ENCODE assay signal across 19 cellular contexts in genomic region chr1:203271962-203272632, GRCh38. TPM values are rescaled to one million over a fixed set of nuclear protein-coding genes. Genes with fewer than 3 reads are reported as not detected.
DNase-seq lines count a peak whose midpoint lies in the region; ATAC-seq and TF ChIP-seq lines count a peak whose summit lies in the region.
"Had no signal": no experiment of that assay in that cellular context is flagged by ENCODE, and none has a peak within 500 bp of the region (broad histone marks: within the 10 kb centered on the region; RNA-seq: fewer than 3 reads in every experiment).

No MANE protein-coding gene starts in this region.

- H3K4me3 ChIP-seq in WERI-Rb-1 (ENCODE audit: low read depth, low read length): no peak overlapping the region
- H3K4me3 ChIP-seq in neutrophil (ENCODE audit: low read depth in 1 of 2, low read length in 1 of 2): no peak overlapping the region
- H3K4me3 ChIP-seq in aorta (ENCODE audit: low read length in 2 of 2): no peak overlapping the region
- H3K4me3 ChIP-seq in prostate gland: no peak overlapping the region
- H3K4me3 ChIP-seq: mucosa of descending colon had no signal

- H3K14ac ChIP-seq in H9 (ENCODE audit: insufficient read depth, low read length): no peak overlapping the region

- H4K5ac ChIP-seq in H9 (ENCODE audit: insufficient read length, low read depth, low read length): no peak overlapping the region

- H3K27me3 ChIP-seq in H9 (ENCODE audit: insufficient read depth, low read length): peaks cover 2% of the 10 kb centered on the region; the same call in 1 of the 2 replicates
- H3K27me3 ChIP-seq in WERI-Rb-1 (ENCODE audit: insufficient read depth, low read depth, severe bottlenecking): no peaks in the 10 kb centered on the region
- no peaks in the 10 kb centered on the region for H3K27me3 ChIP-seq in neutrophil
- H3K27me3 ChIP-seq in aorta (ENCODE audit: control insufficient read depth in 1 of 2, insufficient read depth in 2 of 2, low read length in 1 of 2): no peaks in the 10 kb centered on the region
- no peaks in the 10 kb centered on the region for H3K27me3 ChIP-seq in prostate gland (replicated peaks; ENCODE audit: insufficient read depth)
- H3K27me3 ChIP-seq: pancreas had no signal

- H3K4me3 Mint-ChIP-seq in H9: no peak overlapping the region

- H3K79me1 ChIP-seq in H9 (ENCODE audit: insufficient read depth, low read depth, low read length, poor library complexity, severe bottlenecking): no peaks in the 10 kb centered on the region

- no peak overlapping the region for H2BK12ac ChIP-seq in H9 (ENCODE audit: insufficient read length, low read depth, low read length)

- H2BK15ac ChIP-seq in H9 (ENCODE audit: low read depth, low read length): no peak overlapping the region

- H3K23me2 ChIP-seq in H9 (ENCODE audit: insufficient read length, low read depth, low read length, poor library complexity, severe bottlenecking): peaks cover 10% of the 10 kb centered on the region

- H3K23ac ChIP-seq in H9 (ENCODE audit: insufficient read length, low read depth, low read length): no peak overlapping the region

- no peaks in the 10 kb centered on the region for H4K20me1 ChIP-seq in H9 (ENCODE audit: control insufficient read depth, insufficient read depth, insufficient read length)

- H4K91ac ChIP-seq in H9 (ENCODE audit: insufficient read length, low read depth, low read length): no peak overlapping the region

- H3K36me3 ChIP-seq in WERI-Rb-1 (no peaks in the 10 kb centered on the region), neutrophil (no peaks in the 10 kb centered on the region), aorta (ENCODE audit: control insufficient read depth in 1 of 2, insufficient read depth in 2 of 2, low read length in 1 of 2) (no peaks in the 10 kb centered on the region), prostate gland (no peaks in the 10 kb centered on the region)
- H3K36me3 ChIP-seq: pancreas had no signal

- intact Hi-C loops in aorta (cut with DNase I) (loop anchor here (1.0 to 5.0 kb wide), 6 partner anchors 35 to 215 kb away; partner anchors contain the start of gene BTG2 (in 1 of the 2)), prostate gland (cut with DNase I) (loop anchor here (2.0 to 5.0 kb wide), 6 partner anchors 35 to 235 kb away; no protein-coding TSS in a partner anchor)

- H2AK5ac ChIP-seq in H9 (ENCODE audit: insufficient read length, low read length): no peak overlapping the region

- no peak overlapping the region for H2AFZ ChIP-seq in H9 (ENCODE audit: low read length)

- H3K36me3 Mint-ChIP-seq in H9 (ENCODE audit: insufficient read depth in 1 of 3, low read depth in 3 of 3): no peaks in the 10 kb centered on the region

- H3K27ac ChIP-seq in H9 (ENCODE audit: insufficient read length, low read depth, low read length) (no peak overlapping the region), WERI-Rb-1 (peak overlapping the region; percentile 30), neutrophil (peak overlapping the region; percentile 98), aorta (ENCODE audit: low read depth in 1 of 2, low read length in 2 of 2) (no peak overlapping the region), prostate gland (peak overlapping the region in 1 of 2 donors; percentile 29)

- H3K9me3 Mint-ChIP-seq in H9: no peaks in the 10 kb centered on the region; a peak in 2 of 5 replicates
- H3K9me3 Mint-ChIP-seq: activated B cell treated with CpG ODN at 0.5 μM for 24 hours had no signal

- DNase-seq in AG08396 (ENCODE audit: low spot score): peak; percentile 2
- DNase-seq in H9: peak; percentile 28
- peak; percentile 74 for DNase-seq in WERI-Rb-1
- DNase-seq in aorta: no peak
- no peak for DNase-seq in prostate gland (ENCODE audit: low spot score)
- DNase-seq: activated B cell treated with CpG ODN at 0.5 μM for 24 hours; activated CD8-positive, alpha-beta memory T cell treated with anti-CD3 and anti-CD28 coated beads, Interleukin-2, amount 50 U/mL, for 4 hours; dermis blood vessel endothelial cell; NCI-H2029; stimulated activated naive CD8-positive, alpha-beta T cell treated with anti-CD3 and anti-CD28 coated beads, Interleukin-15, Interleukin-2, amounts not matched to agents 100 U/mL and 50 U/mL, for 24 hours had no signal

- no CpG with 5 or more reads among the region's 6 CpGs for WGBS in H9 (ENCODE audit: extremely low coverage, insufficient read length, low lambda C conversion rate)
- 72% methylated on average over 6 of the region's 6 CpGs for WGBS in aorta, 2 donors
- WGBS in prostate gland: 48% methylated on average over 6 of the region's 6 CpGs

- ATAC-seq in HG03175 (IDR thresholded peaks at IDR 0.05; ENCODE audit: unreplicated experiment): no peak
- no peak for ATAC-seq in aorta (ENCODE audit: low FRiP score)
- ATAC-seq in HG03045 (IDR thresholded peaks at IDR 0.05; ENCODE audit: unreplicated experiment): no peak

- no peak overlapping the region for H2BK120ac ChIP-seq in H9 (ENCODE audit: low read depth, low read length, poor library complexity, severe bottlenecking)

- H3K9me3 ChIP-seq in H9 (ENCODE audit: control insufficient read depth, low read depth, low read length) (no peaks in the 10 kb centered on the region), WERI-Rb-1 (ENCODE audit: severe bottlenecking) (no peaks in the 10 kb centered on the region), neutrophil (no peaks in the 10 kb centered on the region), aorta (ENCODE audit: control insufficient read depth, low read length) (no peaks in the 10 kb centered on the region), prostate gland (no peaks in the 10 kb centered on the region)
- H3K9me3 ChIP-seq: mucosa of descending colon, pancreas had no signal

- H3K56ac ChIP-seq in H9 (ENCODE audit: insufficient read length, low read depth, low read length): no peak overlapping the region

- no peak overlapping the region for H3K4me2 ChIP-seq in H9 (ENCODE audit: insufficient read depth, insufficient read length, low read length)

- H2BK20ac ChIP-seq in H9 (ENCODE audit: low read depth, low read length, poor library complexity, severe bottlenecking): no peak overlapping the region

- no peak overlapping the region for H4K8ac ChIP-seq in H9 (replicated peaks; ENCODE audit: insufficient read length, low read depth, low read length)

- no peak overlapping the region for H3K27ac Mint-ChIP-seq in H9

- H3T11ph ChIP-seq in H9 (ENCODE audit: low read length): no peak overlapping the region

- TF ChIP-seq CTCF in H9 (conservative IDR thresholded peaks at IDR 0.05): no peak
- TF ChIP-seq CTCF in WERI-Rb-1 (IDR thresholded peaks at IDR 0.05; ENCODE audit: low read depth, low read length): no peak
- TF ChIP-seq CTCF in neutrophil (IDR thresholded peaks at IDR 0.05): no peak
- no peak for TF ChIP-seq CTCF in prostate gland (IDR thresholded peaks at IDR 0.05)

- H2BK5ac ChIP-seq in H9 (ENCODE audit: insufficient read length, low read length): no peak overlapping the region

- no peak overlapping the region for H3K9ac ChIP-seq in H9 (ENCODE audit: extremely low read depth, insufficient read length, low read length)

- no peak overlapping the region for H3K18ac ChIP-seq in H9 (ENCODE audit: insufficient read length, low read depth, low read length)

- no peaks in the 10 kb centered on the region for H3K4me1 ChIP-seq in H9 (ENCODE audit: insufficient read depth, low read length)
- H3K4me1 ChIP-seq in neutrophil (ENCODE audit: control insufficient read depth in 1 of 2, insufficient read depth in 1 of 2, low read depth in 1 of 2, low read length in 1 of 2): peaks cover 77 to 83% of the 10 kb centered on the region in 2 experiments
- H3K4me1 ChIP-seq in aorta (ENCODE audit: control insufficient read depth in 1 of 2, insufficient read depth in 2 of 2, low read length in 2 of 2): peaks cover 0 to 4% of the 10 kb centered on the region in 2 donors
- peaks cover 7% of the 10 kb centered on the region for H3K4me1 ChIP-seq in prostate gland (replicated peaks)

- no peak overlapping the region for H3K4ac ChIP-seq in H9 (ENCODE audit: low read depth, low read length)

- no peak for TF ChIP-seq POLR2A in prostate gland (IDR thresholded peaks at IDR 0.05)

- peaks cover 60% of the 10 kb centered on the region for H3K27me3 Mint-ChIP-seq in H9 (ENCODE audit: low read depth)
- H3K27me3 Mint-ChIP-seq: activated B cell treated with CpG ODN at 0.5 μM for 24 hours had no signal

- peaks cover 8 to 24% of the 10 kb centered on the region in 2 experiments for H3K4me1 Mint-ChIP-seq in H9

- no peaks in the 10 kb centered on the region for H3K79me2 ChIP-seq in H9 (ENCODE audit: insufficient read depth, low read length)

RNA-seq across cellular contexts. Expression of gene BTG2, which starts 33.2 kb away (rescaled TPM):
- total RNA-seq in H9 (2021) (2.9 and 4.1 TPM in 2 replicates), aorta (100 to 1,000 TPM in 1 of 2 donors, 10 to 100 TPM in 1; 51.6 to 302 TPM), prostate gland (100 to 1,000 TPM in 1 of 2 donors, 10 to 100 TPM in 1; 91.0 to 131 TPM)
- polyA plus RNA-seq in aorta: 100 to 1,000 TPM in 1 of 2 donors, 10 to 100 TPM in 1; 36.2 to 117 TPM

RNA-seq across cellular contexts. Expression of gene CHIT1, which starts 42.6 kb away (rescaled TPM):
- total RNA-seq in H9 (2021) (not detected in 2 replicates), aorta (1 to 10 TPM; 1.3 to 2.2 TPM), prostate gland (1 to 10 TPM in 1 of 2 donors, not detected in 1; 1.5 TPM)
- 10 to 100 TPM in 1 of 2 donors, under 1 TPM in 1; 0.56 to 16.4 TPM for polyA plus RNA-seq in aorta
- total RNA-seq: astrocyte, HT-29, M059J had no signal
- polyA plus RNA-seq: keratinocyte had no signal

Comparison
In these comparisons a context has a peak if more than half of its experiments do, and no peak if none do; other contexts are left out.
1. DNase-seq: peak in AG08396 (single experiment), H9 (single experiment) and WERI-Rb-1 (single experiment); none in aorta (0 of 2) and prostate gland (single experiment).
2. H3K27ac ChIP-seq: peak in WERI-Rb-1 (single experiment) and neutrophil (single experiment); none in H9 (single experiment) and aorta (0 of 2).
3. RNA of gene BTG2, which starts 33.2 kb away (total RNA-seq): 51.6 to 302 TPM in aorta and 91.0 to 131 TPM in prostate gland; 2.9 to 4.1 TPM in H9; every median in the first group is over 10 times any median in the second.